Comparison of ENCODE assay signal across 9 cellular contexts in the genomic region with DNA sequence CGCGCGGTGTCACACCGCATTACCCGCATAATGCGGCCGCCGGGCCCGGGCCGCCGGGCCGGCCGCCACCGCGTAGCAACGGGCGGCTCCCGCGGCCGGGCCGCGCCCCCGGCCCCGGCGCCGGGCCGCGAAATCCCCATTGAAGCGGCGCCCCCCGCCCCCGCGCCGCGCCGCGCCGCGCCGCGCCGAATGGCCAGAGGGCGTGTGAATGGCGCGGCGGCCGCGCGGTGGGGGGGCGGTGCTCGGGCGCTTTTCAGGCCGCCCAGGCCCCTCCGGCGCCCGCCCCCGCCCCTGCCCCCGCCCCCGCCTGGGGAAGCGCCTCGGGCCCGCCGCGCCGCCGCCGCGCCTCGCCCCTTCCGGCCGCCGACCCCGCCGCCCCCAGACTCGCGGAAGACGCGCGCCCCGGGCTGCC. TPM values are rescaled to one million over a fixed set of nuclear protein-coding genes. Genes with fewer than 3 reads are reported as not detected.
DNase-seq lines count a peak whose midpoint lies in the region; ATAC-seq and TF ChIP-seq lines count a peak whose summit lies in the region.
"Had no signal": no experiment of that assay in that cellular context is flagged by ENCODE, and none has a peak within 500 bp of the region (broad histone marks: within the 10 kb centered on the region; RNA-seq: fewer than 3 reads in every experiment).

No MANE protein-coding gene starts in this region.

- peak overlapping the region; percentile 59 for H3K9ac ChIP-seq in ES-I3 (ENCODE audit: low read depth, low read length)
- peak overlapping the region; percentile 54 for H3K9ac ChIP-seq in IMR-90 (ENCODE audit: low read depth, low read length)

- H4K91ac ChIP-seq in IMR-90 (ENCODE audit: insufficient read depth, low read depth, low read length): 0 out of 2 replicates have a peak overlapping the region, but pooled peaks have one; percentile 55

- no peaks in the 10 kb centered on the region for H3K9me3 ChIP-seq in ES-I3 (ENCODE audit: control insufficient read depth, insufficient read depth, low read length)
- H3K9me3 ChIP-seq in IMR-90 (ENCODE audit: control insufficient read depth, insufficient read depth, low read length): no peaks in the 10 kb centered on the region
- no peaks in the 10 kb centered on the region for H3K9me3 ChIP-seq in ascending aorta
- no peaks in the 10 kb centered on the region for H3K9me3 ChIP-seq in transverse colon

- peak overlapping the region; percentile 57 for H3K4me3 ChIP-seq in IMR-90 (ENCODE audit: insufficient read depth, low read depth, low read length)
- peak overlapping the region; percentile 63 to 74 for H3K4me3 ChIP-seq in ascending aorta
- peak overlapping the region in 3 of 4 donors; percentile 58 to 64 (median 63) for H3K4me3 ChIP-seq in transverse colon

- WGBS in IMR-90 (ENCODE audit: extremely low coverage in 2 of 2, insufficient read length in 1 of 2), 2 experiments: 0% methylated on average over 6 of the region's 80 CpGs; no CpG with 5 or more reads in 1 of the 2 experiments
- 1% methylated on average over 31 of the region's 80 CpGs; no CpG with 5 or more reads in 1 of the 2 donors for WGBS in transverse colon (ENCODE audit: low coverage in 1 of 2), 2 donors

- H3K79me1 ChIP-seq in IMR-90 (ENCODE audit: low read depth in 1 of 2, low read length in 2 of 2): 0 out of 4 replicates have a peak, but pooled peaks cover 0 to 5% of the 10 kb centered on the region in 2 experiments

- no peak for TF ChIP-seq EP300 in transverse colon (IDR thresholded peaks at IDR 0.05; ENCODE audit: low read depth)

- no peaks in the 10 kb centered on the region; the same call in 1 of the 2 replicates for H3K36me3 ChIP-seq in ES-I3 (ENCODE audit: insufficient read depth, low read length)
- no peaks in the 10 kb centered on the region for H3K36me3 ChIP-seq in IMR-90 (ENCODE audit: control insufficient read depth, insufficient read depth, low read length)
- H3K36me3 ChIP-seq in ascending aorta: no peaks in the 10 kb centered on the region
- H3K36me3 ChIP-seq in transverse colon: no peaks in the 10 kb centered on the region

- H2AFZ ChIP-seq in IMR-90 (replicated peaks; ENCODE audit: low read length, poor library complexity): peak overlapping the region; percentile 94

- no peak overlapping the region; the same call in 1 of the 2 replicates for H3K27ac ChIP-seq in IMR-90 (ENCODE audit: insufficient read depth, low read length)
- H3K27ac ChIP-seq in ascending aorta: no peak overlapping the region
- H3K27ac ChIP-seq in transverse colon: peak overlapping the region in 3 of 4 donors; percentile 56 to 74 (median 67)

- H3K23ac ChIP-seq in IMR-90 (ENCODE audit: low read depth, low read length): no peak overlapping the region

- H3K27me3 ChIP-seq in IMR-90 (ENCODE audit: control insufficient read depth, insufficient read depth, low read length) (no peaks in the 10 kb centered on the region), ascending aorta (no peaks in the 10 kb centered on the region), transverse colon (peaks cover 37% of the 10 kb centered on the region)

- H3K18ac ChIP-seq in IMR-90 (ENCODE audit: low read depth, low read length): no peak overlapping the region

- dilution Hi-C loops in IMR-90 (cut with HindIII; ENCODE audit: low sequenced_read_pairs, unreplicated experiment): no loop called here

- H2AK5ac ChIP-seq in IMR-90 (ENCODE audit: low read depth, low read length): no peak overlapping the region

- no peak overlapping the region for H2BK15ac ChIP-seq in IMR-90 (ENCODE audit: low read depth, low read length)

- no peak overlapping the region for H2BK5ac ChIP-seq in IMR-90 (ENCODE audit: low read depth, low read length, poor library complexity, severe bottlenecking)

- CTCF ChIA-PET in IMR-90 (lab: Yijun Ruan, JAX): no interaction called here

- H3K4me3 Mint-ChIP-seq in immature natural killer cell: peak overlapping the region in 3 of 5 donors; percentile 81 to 84 (median 82)

- BruUV-seq in IMR-90 (replicated peaks; lab: Mats Ljungman, UMichigan): no TSS peak

- 0 out of 2 replicates have a peak overlapping the region, but pooled peaks have one; percentile 12 for H2BK120ac ChIP-seq in IMR-90 (ENCODE audit: low read depth, low read length)

- no peak overlapping the region for H2BK20ac ChIP-seq in IMR-90 (ENCODE audit: low read depth, low read length)

- no peaks in the 10 kb centered on the region for H3K36me3 Mint-ChIP-seq in immature natural killer cell

- H3K56ac ChIP-seq in IMR-90 (ENCODE audit: extremely low read depth, insufficient read depth, low read length): no peak overlapping the region

- TF ChIP-seq POLR2A in IMR-90 (IDR thresholded peaks at IDR 0.05; ENCODE audit: low read depth, low read length) (no peak), transverse colon (IDR thresholded peaks at IDR 0.05) (no peak)

- in situ Hi-C loops in IMR-90 (cut with MboI; ENCODE audit: low sequenced_read_pairs): no loop called here
- in situ Hi-C loops in transverse colon (cut with MboI; ENCODE audit: low pct_ligation_motif_present in 1 of 4, low pct_unique_long_range_greater_than_20kb in 1 of 4, low sequenced_read_pairs in 3 of 4): no loop called here

- peaks cover 44% of the 10 kb centered on the region for H3K4me1 ChIP-seq in ES-I3 (ENCODE audit: insufficient read depth, low read length)
- H3K4me1 ChIP-seq in IMR-90 (ENCODE audit: control insufficient read depth, insufficient read depth, low read length): no peaks in the 10 kb centered on the region; the same call in none of the 2 replicates
- peaks cover 2 to 15% of the 10 kb centered on the region in 2 donors for H3K4me1 ChIP-seq in ascending aorta
- peaks cover 8 to 19% (median 15%) of the 10 kb centered on the region in 4 donors for H3K4me1 ChIP-seq in transverse colon

- H4K5ac ChIP-seq in IMR-90 (ENCODE audit: low read depth, low read length): no peak overlapping the region

- peaks cover 26 to 29% of the 10 kb centered on the region in 2 donors for H3K4me1 Mint-ChIP-seq in immature natural killer cell

- POLR2A ChIA-PET in IMR-90 (lab: Charles Lee; ENCODE audit: unreplicated experiment): no interaction called here

- H3K4me2 ChIP-seq in IMR-90 (ENCODE audit: low read depth, low read length): peak overlapping the region; percentile 51

- H2AK9ac ChIP-seq in IMR-90 (replicated peaks; ENCODE audit: low read depth, low read length, poor library complexity): peak overlapping the region; percentile 82

- no peak for TF ChIP-seq RAD21 in IMR-90 (IDR thresholded peaks at IDR 0.05; ENCODE audit: low read length)

- no peaks in the 10 kb centered on the region for H3K9me3 Mint-ChIP-seq in immature natural killer cell

- H3K9me1 ChIP-seq in IMR-90 (ENCODE audit: insufficient read depth, low read length): peaks cover 7% of the 10 kb centered on the region

- H4K20me1 ChIP-seq in IMR-90 (ENCODE audit: insufficient read depth, low read length): no peaks in the 10 kb centered on the region

- H3K4ac ChIP-seq in IMR-90 (ENCODE audit: low read depth, low read length): peak overlapping the region; percentile 64

- peaks cover 6 to 12% (median 11%) of the 10 kb centered on the region in 3 donors for H3K27me3 Mint-ChIP-seq in immature natural killer cell (ENCODE audit: low read depth in 3 of 3)

- DNase-seq in IMR-90: no peak
- DNase-seq in ascending aorta (ENCODE audit: low spot score in 2 of 2): no peak
- peak; percentile 26 to 42 (median 33) for DNase-seq in immature natural killer cell
- DNase-seq in transverse colon: peak; percentile 37
- no peak for DNase-seq in ecto neural progenitor cell (ENCODE audit: low spot score)

- TF ChIP-seq CTCF in IMR-90 (conservative IDR thresholded peaks at IDR 0.05; ENCODE audit: low read depth, low read length) (no peak), ascending aorta (IDR thresholded peaks at IDR 0.05) (no peak), transverse colon (IDR thresholded peaks at IDR 0.05) (no peak)

- H3K27ac Mint-ChIP-seq in immature natural killer cell: no peak overlapping the region

- H3K14ac ChIP-seq in IMR-90 (replicated peaks; ENCODE audit: low read depth, low read length): no peak overlapping the region

- intact Hi-C loops in IMR-90 (cut with micrococcal nuclease) (loop anchor here (5.0 kb wide), 1 partner anchor 46 kb away; a partner anchor contains a TSS), ascending aorta (cut with DNase I) (no loop called here), transverse colon (cut with DNase I; ENCODE audit: low total_unique reads) (no loop called here)

- ATAC-seq in IMR-90 (ENCODE audit: low read depth) (peak; percentile 67), HG03196 (IDR thresholded peaks at IDR 0.05; ENCODE audit: unreplicated experiment) (no peak), GM18519 (IDR thresholded peaks at IDR 0.05; ENCODE audit: low FRiP score, unreplicated experiment) (no peak)

- peak overlapping the region in 1 of 2 experiments; percentile 1; a peak in 1 of 4 replicates for H4K8ac ChIP-seq in IMR-90 (ENCODE audit: low read depth in 2 of 2, low read length in 2 of 2)

TF ChIP-seq in IMR-90, 13 proteins besides CTCF, POLR2A, EP300 and RAD21 (continues in another document):
- TF ChIP-seq CHD1 (IDR thresholded peaks at IDR 0.05; ENCODE audit: low read depth, low read length): no peak
- no peak for TF ChIP-seq RFX5 (IDR thresholded peaks at IDR 0.05; ENCODE audit: low read depth, low read length)
- no peak for TF ChIP-seq MAFK (IDR thresholded peaks at IDR 0.05; ENCODE audit: low read depth, low read length)
- TF ChIP-seq NFE2L2 (IDR thresholded peaks at IDR 0.05; ENCODE audit: low read depth, low read length): no peak
- TF ChIP-seq, protein P1, sequence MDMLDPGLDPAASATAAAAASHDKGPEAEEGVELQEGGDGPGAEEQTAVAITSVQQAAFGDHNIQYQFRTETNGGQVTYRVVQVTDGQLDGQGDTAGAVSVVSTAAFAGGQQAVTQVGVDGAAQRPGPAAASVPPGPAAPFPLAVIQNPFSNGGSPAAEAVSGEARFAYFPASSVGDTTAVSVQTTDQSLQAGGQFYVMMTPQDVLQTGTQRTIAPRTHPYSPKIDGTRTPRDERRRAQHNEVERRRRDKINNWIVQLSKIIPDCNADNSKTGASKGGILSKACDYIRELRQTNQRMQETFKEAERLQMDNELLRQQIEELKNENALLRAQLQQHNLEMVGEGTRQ (IDR thresholded peaks at IDR 0.05; ENCODE audit: low read depth, low read length): no peak
- TF ChIP-seq, protein P2, sequence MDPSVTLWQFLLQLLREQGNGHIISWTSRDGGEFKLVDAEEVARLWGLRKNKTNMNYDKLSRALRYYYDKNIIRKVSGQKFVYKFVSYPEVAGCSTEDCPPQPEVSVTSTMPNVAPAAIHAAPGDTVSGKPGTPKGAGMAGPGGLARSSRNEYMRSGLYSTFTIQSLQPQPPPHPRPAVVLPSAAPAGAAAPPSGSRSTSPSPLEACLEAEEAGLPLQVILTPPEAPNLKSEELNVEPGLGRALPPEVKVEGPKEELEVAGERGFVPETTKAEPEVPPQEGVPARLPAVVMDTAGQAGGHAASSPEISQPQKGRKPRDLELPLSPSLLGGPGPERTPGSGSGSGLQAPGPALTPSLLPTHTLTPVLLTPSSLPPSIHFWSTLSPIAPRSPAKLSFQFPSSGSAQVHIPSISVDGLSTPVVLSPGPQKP (IDR thresholded peaks at IDR 0.05; ENCODE audit: borderline replicate concordance, low read depth, low read length): no peak

RNA-seq across cellular contexts. Expression of a gene that starts 46.9 kb away (rescaled TPM):
- total RNA-seq in IMR-90 (2012; rRNA removed) (0.56 and 0.72 TPM in 2 replicates), ascending aorta (not detected), transverse colon (under 1 TPM in 2 of 4 donors, not detected in 2; 0.27 to 0.48 TPM)
- polyA plus RNA-seq in IMR-90 (2012; rRNA removed) (0.99 and 1.0 TPM in 2 replicates), immature natural killer cell (under 1 TPM in 2 of 3 donors, not detected in 1; 0.12 to 0.17 TPM)
- polyA plus RNA-seq in IMR-90 (2012; cell fraction: cytosol; rRNA removed): 0.58 and 0.71 TPM in 2 replicates
- polyA plus RNA-seq in IMR-90 (2012; cell fraction: nucleus; rRNA removed; ENCODE audit: low replicate concordance): 3.1 and 4.9 TPM in 2 replicates
- total RNA-seq: T-helper 1 cell treated with Interleukin-12 subunit alpha and Interleukin-12 subunit beta and Interleukin-4 antibody, amounts not matched to agents 30 ng/mL and 1 ng/mL, for 36 hours had no signal

Comparison
In these comparisons a context has a peak if more than half of its experiments do, and no peak if none do; other contexts are left out.
1. DNase-seq: peak in immature natural killer cell (3 of 3) and transverse colon (single experiment); none in IMR-90 (single experiment), ascending aorta (0 of 2) and ecto neural progenitor cell (single experiment).
2. H3K27ac ChIP-seq: peak in transverse colon (3 of 4); none in IMR-90 (single experiment) and ascending aorta (0 of 2).
3. Peak in every context shown above with its lines, with median percentiles within 50 percentile points of each other: H3K4me3 ChIP-seq.